11 cellular contexts compared by ENCODE assay signal in the genomic region with DNA sequence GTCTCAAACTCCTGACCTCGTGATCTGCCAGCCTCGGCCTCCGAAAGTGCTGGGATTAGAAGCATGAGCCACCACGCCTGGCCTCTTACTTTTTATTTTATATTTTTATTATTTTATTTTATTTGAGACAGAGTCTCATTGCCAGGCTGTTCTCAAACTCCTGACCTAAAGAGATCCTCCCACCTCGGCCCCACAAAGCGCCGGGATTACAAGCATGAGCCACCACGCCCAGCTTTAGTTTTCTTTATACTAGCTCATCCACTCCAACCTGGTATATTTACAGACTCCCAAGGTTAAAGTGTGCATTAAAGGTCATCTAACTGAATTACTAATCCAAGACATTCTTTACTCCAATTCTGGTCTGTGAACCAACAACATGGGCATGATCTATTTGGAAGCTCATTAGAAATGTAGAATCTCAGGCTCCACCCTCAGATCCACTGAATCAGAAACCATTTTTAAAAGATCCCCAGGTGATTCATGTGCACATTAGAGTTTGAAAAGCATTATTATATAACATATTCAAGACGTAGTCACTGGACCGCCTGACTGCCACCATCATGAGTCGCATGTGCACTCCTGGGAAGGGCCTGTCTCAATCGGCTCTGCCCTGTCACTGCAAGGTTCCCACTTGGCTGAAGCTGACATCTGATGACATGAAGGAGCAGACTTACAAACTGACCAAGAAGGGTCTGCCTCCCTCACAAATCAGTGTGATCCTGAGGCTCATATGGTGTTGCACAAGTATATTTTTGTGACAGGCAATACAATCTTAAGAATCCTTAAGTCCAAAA. TPM values are rescaled to one million over a fixed set of nuclear protein-coding genes. Genes with fewer than 3 reads are reported as not detected.
DNase-seq lines count a peak whose midpoint lies in the region; ATAC-seq and TF ChIP-seq lines count a peak whose summit lies in the region.
"Had no signal": no experiment of that assay in that cellular context is flagged by ENCODE, and none has a peak within 500 bp of the region (broad histone marks: within the 10 kb centered on the region; RNA-seq: fewer than 3 reads in every experiment).

No MANE protein-coding gene starts in this region.

- peaks cover 5% of the 10 kb centered on the region for H3K9me3 Mint-ChIP-seq in chondrocyte (ENCODE audit: low read depth)
- H3K9me3 Mint-ChIP-seq: activated naive CD8-positive, alpha-beta T cell treated with anti-CD3 and anti-CD28 coated beads, Interleukin-2, amount 50 U/mL, for 24 hours had no signal

- H3K4me3 ChIP-seq in osteoblast (ENCODE audit: insufficient read depth, low read length): peak overlapping the region; percentile 45

- H3K27ac ChIP-seq in osteoblast (ENCODE audit: low read depth, low read length): peak overlapping the region; percentile 82
- H3K27ac ChIP-seq: KMS-11 had no signal

- peak overlapping the region; percentile 76 for H3K27ac Mint-ChIP-seq in chondrocyte (ENCODE audit: unreplicated experiment)
- H3K27ac Mint-ChIP-seq: activated naive CD8-positive, alpha-beta T cell treated with anti-CD3 and anti-CD28 coated beads, Interleukin-2, amount 50 U/mL, for 24 hours had no signal

- H3K27me3 ChIP-seq in osteoblast (ENCODE audit: insufficient read depth, low read length): no peaks in the 10 kb centered on the region

- no peaks in the 10 kb centered on the region for H3K36me3 ChIP-seq in osteoblast (ENCODE audit: insufficient read depth, low read length)

- no peak overlapping the region for H3K4me3 Mint-ChIP-seq in chondrocyte (ENCODE audit: unreplicated experiment)
- H3K4me3 Mint-ChIP-seq: activated naive CD8-positive, alpha-beta T cell treated with anti-CD3 and anti-CD28 coated beads, Interleukin-2, amount 50 U/mL, for 24 hours had no signal

- peak overlapping the region; percentile 70 for H3K4me2 ChIP-seq in osteoblast (ENCODE audit: insufficient read depth, low read length)
- H3K4me2 ChIP-seq: KMS-11 had no signal

- peaks cover 13% of the 10 kb centered on the region for H4K20me1 ChIP-seq in osteoblast (ENCODE audit: insufficient read depth, low read length)

- peaks cover 34% of the 10 kb centered on the region for H3K4me1 ChIP-seq in osteoblast (ENCODE audit: insufficient read depth, low read length)

- no peaks in the 10 kb centered on the region for H3K9me3 ChIP-seq in osteoblast (ENCODE audit: low read depth, low read length)

- H3K79me2 ChIP-seq in osteoblast (ENCODE audit: insufficient read depth, low read length): peaks cover 64% of the 10 kb centered on the region

- no peak for ATAC-seq in GM19351 (IDR thresholded peaks at IDR 0.05; ENCODE audit: unreplicated experiment)
- ATAC-seq: activated naive CD8-positive, alpha-beta T cell treated with anti-CD3 and anti-CD28 coated beads, Interleukin-2, amount 50 U/mL, for 24 hours had no signal

- TF ChIP-seq CTCF in chondrocyte (IDR thresholded peaks at IDR 0.05) (no peak), osteoblast (IDR thresholded peaks at IDR 0.05; ENCODE audit: extremely low read depth, low read depth, low read length) (no peak)

- H3K27me3 Mint-ChIP-seq in chondrocyte (ENCODE audit: low read depth): no peaks in the 10 kb centered on the region
- H3K27me3 Mint-ChIP-seq: activated naive CD8-positive, alpha-beta T cell treated with anti-CD3 and anti-CD28 coated beads, Interleukin-2, amount 50 U/mL, for 24 hours had no signal

- H3K4me1 Mint-ChIP-seq in chondrocyte (ENCODE audit: low read depth): peaks cover 28% of the 10 kb centered on the region

- peak overlapping the region; percentile 47 for H2AFZ ChIP-seq in osteoblast (ENCODE audit: low read length)

- H3K36me3 Mint-ChIP-seq in chondrocyte (ENCODE audit: low read depth): no peaks in the 10 kb centered on the region

- DNase-seq in AG08396 (ENCODE audit: low spot score) (peak; percentile 29), LoVo (ENCODE audit: low spot score) (peak; percentile 12), chondrocyte (ENCODE audit: low spot score) (no peak), osteoblast (ENCODE audit: insufficient read length, low spot score, missing footprints) (peak; percentile 78), NCI-H2081 (lab: John Stamatoyannopoulos, UW) (no peak), DMS53 treated with DMSO at 0.1 percent for 48 hours (lab: John Stamatoyannopoulos, UW; ENCODE audit: unreplicated experiment) (no peak), ecto neural progenitor cell (ENCODE audit: low spot score) (no peak)
- DNase-seq: activated naive CD8-positive, alpha-beta T cell treated with anti-CD3 and anti-CD28 coated beads, Interleukin-2, amount 50 U/mL, for 24 hours; stimulated activated CD4-positive, alpha-beta T cell treated with anti-CD3 and anti-CD28 coated beads, Interleukin-4, amount 100 ng/mL, for 4 hours had no signal

RNA-seq across cellular contexts. Expression of a gene that starts 26.6 kb away (rescaled TPM):
- total RNA-seq in chondrocyte (15.8 to 20.9 TPM (median 15.9 TPM) in 3 replicates), osteoblast (17.4 and 18.0 TPM in 2 replicates)

RNA-seq across cellular contexts. Expression of a gene that starts 39.9 kb away (rescaled TPM):
- total RNA-seq in chondrocyte: 15.8 to 19.0 TPM (median 18.1 TPM) in 3 replicates
- total RNA-seq in osteoblast: 10.9 and 13.8 TPM in 2 replicates

Comparison
In these comparisons a context has a peak if more than half of its experiments do, and no peak if none do; other contexts are left out.
1. DNase-seq: peak in AG08396 (single experiment), LoVo (single experiment) and osteoblast (single experiment); none in chondrocyte (single experiment), NCI-H2081 (0 of 2), DMS53 treated with DMSO at 0.1 percent for 48 hours (single experiment) and ecto neural progenitor cell (single experiment).